1 cellular context compared by ENCODE assay signal in genomic region chr2:238874330-238875050, GRCh38.
TF ChIP-seq lines count a peak whose summit lies in the region.

No MANE protein-coding gene starts in this region.

TF ChIP-seq in HepG2, 621 proteins besides CTCF, POLR2A, EP300 and RAD21 (continued from another document):
- 0 out of 2 replicates have a peak, but pooled peaks have one; percentile 5 for TF ChIP-seq SMC3 (IDR thresholded peaks at IDR 0.05; ENCODE audit: low read length)
- TF ChIP-seq ZMYM2 (CRISPR knock-in tag; IDR thresholded peaks at IDR 0.05) = no peak
- no peak for TF ChIP-seq ZEB1 (IDR thresholded peaks at IDR 0.05; ENCODE audit: insufficient replicate concordance, low read depth)
